ENCODE assay signal across 21 cellular contexts in the genomic region with DNA sequence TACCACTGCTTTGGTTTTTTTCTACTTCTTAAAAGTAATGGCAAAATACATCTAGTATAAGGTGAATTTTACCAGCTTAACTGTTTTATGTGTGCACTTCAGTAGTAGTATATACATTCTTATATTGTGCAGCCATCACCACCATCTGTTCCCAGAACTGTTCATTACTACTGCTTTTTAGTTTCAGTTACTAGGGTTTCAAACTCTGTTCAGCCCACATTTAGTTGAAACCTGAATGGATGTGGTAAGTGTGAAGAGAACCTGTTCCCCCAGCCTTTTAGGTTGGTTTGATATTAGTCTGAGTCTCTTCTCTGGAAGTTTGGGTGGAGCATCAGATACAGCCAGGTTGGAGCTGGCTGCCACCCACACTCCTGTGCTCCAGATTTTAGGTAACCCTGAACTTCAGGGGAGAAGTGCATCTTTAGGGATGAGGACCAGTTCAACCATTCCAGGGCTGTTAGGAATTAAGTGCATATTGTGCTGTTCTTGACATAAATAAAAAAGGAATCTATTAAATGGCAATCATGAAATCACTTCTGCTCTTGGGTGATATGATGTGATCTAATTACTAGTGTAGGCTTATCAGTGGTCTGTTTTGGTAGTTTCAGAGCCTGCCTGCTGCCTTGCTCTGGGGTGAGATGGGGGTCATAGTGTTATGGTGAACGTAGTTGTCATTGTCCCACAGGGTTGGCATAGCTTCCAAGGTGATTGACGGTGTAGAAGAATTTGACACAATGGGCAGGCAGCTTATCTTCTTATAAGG. TPM values are rescaled to one million over a fixed set of nuclear protein-coding genes. Genes with fewer than 3 reads are reported as not detected.
A peak's percentile ranks its signal among the peaks of the same experiment; 100 is the strongest.
DNase-seq lines count a peak whose midpoint lies in the region; ATAC-seq, FAIRE-seq and TF ChIP-seq lines count a peak whose summit lies in the region.
"Had no signal": no experiment of that assay in that cellular context is flagged by ENCODE, and none has a peak within 500 bp of the region (broad histone marks: within the 10 kb centered on the region; RNA-seq: fewer than 3 reads in every experiment).

No MANE protein-coding gene starts in this region.

- no peak for ATAC-seq in activated CD8-positive, alpha-beta T cell treated with anti-CD3 and anti-CD28 coated beads for 36 hours
- no peak for ATAC-seq in activated CD8-positive, alpha-beta T cell treated with anti-CD3 and anti-CD28 coated beads, Interleukin-2, amount 10 ng/mL, durations not matched to agents 7 days and 5 days
- ATAC-seq in GM21529 (IDR thresholded peaks at IDR 0.05; ENCODE audit: unreplicated experiment) (peak; percentile 69), HG03066 (IDR thresholded peaks at IDR 0.05; ENCODE audit: low read depth, unreplicated experiment) (peak; percentile 73)
- ATAC-seq: HepG2 had no signal

- H3K36me3 Mint-ChIP-seq in activated CD8-positive, alpha-beta T cell treated with anti-CD3 and anti-CD28 coated beads for 36 hours (ENCODE audit: low read depth): peaks cover 46% of the 10 kb centered on the region
- peaks cover 50% of the 10 kb centered on the region for H3K36me3 Mint-ChIP-seq in activated CD8-positive, alpha-beta T cell treated with anti-CD3 and anti-CD28 coated beads, Interleukin-2, amount 10 ng/mL, durations not matched to agents 7 days and 5 days (ENCODE audit: low read depth)
- peaks cover 17% of the 10 kb centered on the region for H3K36me3 Mint-ChIP-seq in neural progenitor cell

- no peaks in the 10 kb centered on the region for H3K9me3 Mint-ChIP-seq in activated CD8-positive, alpha-beta T cell treated with anti-CD3 and anti-CD28 coated beads for 36 hours
- no peaks in the 10 kb centered on the region for H3K9me3 Mint-ChIP-seq in activated CD8-positive, alpha-beta T cell treated with anti-CD3 and anti-CD28 coated beads, Interleukin-2, amount 10 ng/mL, durations not matched to agents 7 days and 5 days (ENCODE audit: insufficient read depth)
- no peaks in the 10 kb centered on the region for H3K9me3 Mint-ChIP-seq in neural progenitor cell

- DNase-seq in activated CD8-positive, alpha-beta T cell treated with anti-CD3 and anti-CD28 coated beads for 36 hours: no peak
- no peak for DNase-seq in activated CD8-positive, alpha-beta T cell treated with anti-CD3 and anti-CD28 coated beads, Interleukin-2, amount 10 ng/mL, durations not matched to agents 7 days and 5 days
- DNase-seq in neural progenitor cell (ENCODE audit: low spot score): no peak
- DNase-seq in COLO829 (ENCODE audit: low spot score): no peak
- no peak for DNase-seq in suprapubic skin (ENCODE audit: low spot score in 2 of 2)
- no peak for DNase-seq in RCC 7860 (ENCODE audit: low spot score)
- DNase-seq: activated CD4-positive, alpha-beta T cell treated with anti-CD3 and anti-CD28 coated beads for 4 hours; GF-D8; NCI-H82; stimulated activated CD8-positive, alpha-beta memory T cell treated with anti-CD3 and anti-CD28 coated beads, Interleukin-4, amount 100 ng/mL, for 48 hours; T1000; thyroid gland had no signal

- H3K9ac ChIP-seq in neural progenitor cell: no peak overlapping the region
- H3K9ac ChIP-seq: BLaER1 had no signal

- no peaks in the 10 kb centered on the region for H4K20me1 ChIP-seq in neural progenitor cell (ENCODE audit: low read depth)
- H4K20me1 ChIP-seq: BLaER1 had no signal

- H2AFZ ChIP-seq in neural progenitor cell (replicated peaks): no peak overlapping the region

- H3K27me3 ChIP-seq in neural progenitor cell (no peaks in the 10 kb centered on the region), suprapubic skin (no peaks in the 10 kb centered on the region)
- H3K27me3 ChIP-seq: BLaER1, cardiac muscle cell, spleen, thyroid gland had no signal

- H3K79me2 ChIP-seq in neural progenitor cell (ENCODE audit: low read depth): no peaks in the 10 kb centered on the region

- intact Hi-C loops in activated CD8-positive, alpha-beta T cell treated with anti-CD3 and anti-CD28 coated beads for 36 hours (cut with micrococcal nuclease): no loop called here

- TF ChIP-seq CTCF in activated CD8-positive, alpha-beta T cell treated with anti-CD3 and anti-CD28 coated beads for 36 hours (IDR thresholded peaks at IDR 0.05): no peak
- TF ChIP-seq CTCF in neural progenitor cell (IDR thresholded peaks at IDR 0.05) (no peak), suprapubic skin (IDR thresholded peaks at IDR 0.05) (no peak)

- H3F3A ChIP-seq in neural progenitor cell (ENCODE audit: low read depth): peaks cover 22% of the 10 kb centered on the region

- H3K27ac Mint-ChIP-seq in activated CD8-positive, alpha-beta T cell treated with anti-CD3 and anti-CD28 coated beads for 36 hours: peak overlapping the region; percentile 21
- H3K27ac Mint-ChIP-seq in activated CD8-positive, alpha-beta T cell treated with anti-CD3 and anti-CD28 coated beads, Interleukin-2, amount 10 ng/mL, durations not matched to agents 7 days and 5 days: no peak overlapping the region
- H3K27ac Mint-ChIP-seq in neural progenitor cell: peak overlapping the region; percentile 31

- no peak for TF ChIP-seq EP300 in suprapubic skin (IDR thresholded peaks at IDR 0.05)

- H3K36me3 ChIP-seq in neural progenitor cell (peaks cover 5% of the 10 kb centered on the region), suprapubic skin (peaks cover 46% of the 10 kb centered on the region)
- H3K36me3 ChIP-seq: cardiac muscle cell had no signal

- POLR2A ChIA-PET in activated CD8-positive, alpha-beta T cell treated with anti-CD3 and anti-CD28 coated beads for 36 hours (lab: Charles Lee): no interaction called here
- POLR2A ChIA-PET in activated CD8-positive, alpha-beta T cell treated with anti-CD3 and anti-CD28 coated beads, Interleukin-2, amount 10 ng/mL, durations not matched to agents 7 days and 5 days (lab: Charles Lee): no interaction called here

- H3K4me3 Mint-ChIP-seq in activated CD8-positive, alpha-beta T cell treated with anti-CD3 and anti-CD28 coated beads for 36 hours: no peak overlapping the region
- no peak overlapping the region for H3K4me3 Mint-ChIP-seq in activated CD8-positive, alpha-beta T cell treated with anti-CD3 and anti-CD28 coated beads, Interleukin-2, amount 10 ng/mL, durations not matched to agents 7 days and 5 days
- no peak overlapping the region for H3K4me3 Mint-ChIP-seq in neural progenitor cell

- 97% methylated on average over 2 of the region's 2 CpGs for WGBS in suprapubic skin

- H3K4me1 ChIP-seq in neural progenitor cell: no peaks in the 10 kb centered on the region
- H3K4me1 ChIP-seq in suprapubic skin: no peaks in the 10 kb centered on the region
- H3K4me1 ChIP-seq: HAP-1 had no signal

- H3K4me2 ChIP-seq in neural progenitor cell: no peak overlapping the region
- H3K4me2 ChIP-seq: BLaER1 had no signal

- no peaks in the 10 kb centered on the region for H3K27me3 Mint-ChIP-seq in activated CD8-positive, alpha-beta T cell treated with anti-CD3 and anti-CD28 coated beads for 36 hours
- no peaks in the 10 kb centered on the region for H3K27me3 Mint-ChIP-seq in activated CD8-positive, alpha-beta T cell treated with anti-CD3 and anti-CD28 coated beads, Interleukin-2, amount 10 ng/mL, durations not matched to agents 7 days and 5 days (ENCODE audit: low read depth)
- peaks cover 4% of the 10 kb centered on the region for H3K27me3 Mint-ChIP-seq in neural progenitor cell (ENCODE audit: insufficient read depth, low read depth)

- CTCF ChIA-PET in activated CD8-positive, alpha-beta T cell treated with anti-CD3 and anti-CD28 coated beads for 36 hours (lab: Charles Lee): interaction anchor here (0.6 to 1.2 kb wide), 2 partner anchors 510 to 630 kb away, joined by 3 read pairs; no protein-coding TSS in a partner anchor
- CTCF ChIA-PET in activated CD8-positive, alpha-beta T cell treated with anti-CD3 and anti-CD28 coated beads, Interleukin-2, amount 10 ng/mL, durations not matched to agents 7 days and 5 days (lab: Charles Lee): no interaction called here

- H3K4me3 ChIP-seq in neural progenitor cell (no peak overlapping the region), suprapubic skin (no peak overlapping the region)
- H3K4me3 ChIP-seq: BLaER1, cardiac muscle cell, HAP-1, spleen, thyroid gland had no signal

- H3K4me1 Mint-ChIP-seq in activated CD8-positive, alpha-beta T cell treated with anti-CD3 and anti-CD28 coated beads for 36 hours (ENCODE audit: low read depth): peaks cover 15% of the 10 kb centered on the region
- H3K4me1 Mint-ChIP-seq in activated CD8-positive, alpha-beta T cell treated with anti-CD3 and anti-CD28 coated beads, Interleukin-2, amount 10 ng/mL, durations not matched to agents 7 days and 5 days (ENCODE audit: low read depth): peaks cover 10% of the 10 kb centered on the region
- no peaks in the 10 kb centered on the region for H3K4me1 Mint-ChIP-seq in neural progenitor cell

- no peaks in the 10 kb centered on the region for H3K9me3 ChIP-seq in neural progenitor cell (ENCODE audit: low read depth)
- no peaks in the 10 kb centered on the region for H3K9me3 ChIP-seq in suprapubic skin
- H3K9me3 ChIP-seq: BLaER1, HAP-1, spleen, thyroid gland had no signal

- no peak for FAIRE-seq in RCC 7860 (lab: Jason Lieb, UNC)
- FAIRE-seq: frontal cortex, GM12891, HepG2 had no signal

- H3K27ac ChIP-seq in neural progenitor cell (no peak overlapping the region), suprapubic skin (no peak overlapping the region)
- H3K27ac ChIP-seq: BLaER1, cardiac muscle cell, spleen, thyroid gland had no signal

- no peak for TF ChIP-seq POLR2A in suprapubic skin (IDR thresholded peaks at IDR 0.05)

RNA-seq across cellular contexts. Expression of a gene that starts 32.1 kb away (rescaled TPM):
- total RNA-seq in activated CD8-positive, alpha-beta T cell treated with anti-CD3 and anti-CD28 coated beads for 36 hours: 10 to 100 TPM; 17.4 to 17.7 TPM
- 10 to 100 TPM; 17.2 to 17.5 TPM for total RNA-seq in activated CD8-positive, alpha-beta T cell treated with anti-CD3 and anti-CD28 coated beads, Interleukin-2, amount 10 ng/mL, durations not matched to agents 7 days and 5 days
- total RNA-seq in neural progenitor cell (ENCODE audit: low replicate concordance) (10.3 and 12.9 TPM in 2 replicates), suprapubic skin (10 to 100 TPM; 11.0 to 14.1 (median 11.7) TPM)

RNA-seq across cellular contexts. Expression of a gene that starts 32.3 kb away (rescaled TPM):
- 10 to 100 TPM; 17.7 to 19.5 TPM for total RNA-seq in activated CD8-positive, alpha-beta T cell treated with anti-CD3 and anti-CD28 coated beads for 36 hours
- 10 to 100 TPM; 30.2 to 30.7 TPM for total RNA-seq in activated CD8-positive, alpha-beta T cell treated with anti-CD3 and anti-CD28 coated beads, Interleukin-2, amount 10 ng/mL, durations not matched to agents 7 days and 5 days
- total RNA-seq in neural progenitor cell (ENCODE audit: low replicate concordance) (8.5 and 12.3 TPM in 2 replicates), suprapubic skin (10 to 100 TPM; 10.5 to 16.8 (median 15.8) TPM)

Comparison
In these comparisons a context has a peak if more than half of its experiments do, and no peak if none do; other contexts are left out.
1. ATAC-seq: peak in GM21529 (single experiment) and HG03066 (single experiment); none in activated CD8-positive, alpha-beta T cell treated with anti-CD3 and anti-CD28 coated beads for 36 hours (single experiment) and activated CD8-positive, alpha-beta T cell treated with anti-CD3 and anti-CD28 coated beads, Interleukin-2, amount 10 ng/mL, durations not matched to agents 7 days and 5 days (single experiment).